In genomic region chr2:83844490-83844889, GRCh38 we compare ENCODE assay signal across 1 cellular context.
TF ChIP-seq lines count a peak whose summit lies in the region.

No MANE protein-coding gene starts in this region.

TF ChIP-seq in HCT116, 20 proteins besides CTCF, POLR2A, EP300 and RAD21:
- TF ChIP-seq FOSL1 (IDR thresholded peaks at IDR 0.05; ENCODE audit: low read depth), result no peak
- no peak for TF ChIP-seq ATF3 (IDR thresholded peaks at IDR 0.05)
- no peak for TF ChIP-seq SIN3A (IDR thresholded peaks at IDR 0.05; ENCODE audit: low read depth)
- no peak for TF ChIP-seq ELF1 (IDR thresholded peaks at IDR 0.05; ENCODE audit: borderline replicate concordance, low read depth)
- no peak for TF ChIP-seq CBX3 (IDR thresholded peaks at IDR 0.05; ENCODE audit: low read depth)
- no peak for TF ChIP-seq EZH2 (IDR thresholded peaks at IDR 0.05)
- no peak for TF ChIP-seq CEBPB (IDR thresholded peaks at IDR 0.05; ENCODE audit: low read depth)
- no peak for TF ChIP-seq REST (IDR thresholded peaks at IDR 0.05; ENCODE audit: low read depth)
- no peak for TF ChIP-seq ZNF274 (IDR thresholded peaks at IDR 0.05; ENCODE audit: low read depth, low read length)
- TF ChIP-seq SP1 (IDR thresholded peaks at IDR 0.05; ENCODE audit: low read depth), result no peak
- no peak for TF ChIP-seq EGR1 (IDR thresholded peaks at IDR 0.05; ENCODE audit: low read depth)
- TF ChIP-seq TCF7L2 (IDR thresholded peaks at IDR 0.05; ENCODE audit: borderline replicate concordance, extremely low read depth, insufficient read depth, insufficient read length), result no peak
- no peak for TF ChIP-seq POLR2AphosphoS5 (IDR thresholded peaks at IDR 0.05; ENCODE audit: low read depth, low read length)
- TF ChIP-seq ZBTB33 (IDR thresholded peaks at IDR 0.05; ENCODE audit: extremely low read depth, insufficient replicate concordance, low read length), result no peak
- TF ChIP-seq MAX (IDR thresholded peaks at IDR 0.05), result no peak
- no peak for TF ChIP-seq EZH2phosphoT487 (IDR thresholded peaks at IDR 0.05; ENCODE audit: borderline replicate concordance)
- TF ChIP-seq SRF (IDR thresholded peaks at IDR 0.05; ENCODE audit: low read depth), result no peak
- TF ChIP-seq YY1 (IDR thresholded peaks at IDR 0.05; ENCODE audit: extremely low read depth, insufficient replicate concordance, low read depth, low read length), result no peak
